8 cellular contexts compared by ENCODE assay signal in genomic region chr17:40485851-40486512, GRCh38. TPM values are rescaled to one million over a fixed set of nuclear protein-coding genes. Genes with fewer than 3 reads are reported as not detected.
DNase-seq lines count a peak whose midpoint lies in the region; ATAC-seq, FAIRE-seq and TF ChIP-seq lines count a peak whose summit lies in the region.

No MANE protein-coding gene starts in this region.

- no peaks in the 10 kb centered on the region for H3K27me3 ChIP-seq in CD8-positive, alpha-beta T cell (ENCODE audit: insufficient read depth, low read length)
- H3K27me3 ChIP-seq in astrocyte (ENCODE audit: insufficient read depth, low read length) (no peaks in the 10 kb centered on the region), HepG2 (ENCODE audit: control insufficient read depth in 1 of 2, insufficient read depth in 2 of 2, low read length in 2 of 2) (no peaks in the 10 kb centered on the region)

- TF ChIP-seq RAD21 in HepG2 (CRISPR knock-in tag; IDR thresholded peaks at IDR 0.05) = no peak

- H3K4me3 ChIP-seq in CD8-positive, alpha-beta T cell (ENCODE audit: low read depth, low read length) = no peak overlapping the region
- H3K4me3 ChIP-seq in astrocyte (ENCODE audit: insufficient read depth, low read depth, low read length) = peak overlapping the region; percentile 27
- no peak overlapping the region for H3K4me3 ChIP-seq in HepG2 (replicated peaks in 1 of 3; ENCODE audit: insufficient read depth in 1 of 3, low read depth in 2 of 3, low read length in 3 of 3)

- H3K27ac Mint-ChIP-seq in CD8-positive, alpha-beta T cell = no peak overlapping the region
- H3K27ac Mint-ChIP-seq in astrocyte (ENCODE audit: unreplicated experiment) = peak overlapping the region; percentile 97

- no peaks in the 10 kb centered on the region for H3K36me3 Mint-ChIP-seq in CD8-positive, alpha-beta T cell
- no peaks in the 10 kb centered on the region for H3K36me3 Mint-ChIP-seq in astrocyte (ENCODE audit: low read depth, unreplicated experiment)

- no peaks in the 10 kb centered on the region for H4K20me1 ChIP-seq in astrocyte (ENCODE audit: insufficient read depth, low read length)
- H4K20me1 ChIP-seq in HepG2 (ENCODE audit: insufficient read depth, low read length) = no peaks in the 10 kb centered on the region

- H3K4me1 ChIP-seq in CD8-positive, alpha-beta T cell (ENCODE audit: insufficient read depth, low read length) = peaks cover 33% of the 10 kb centered on the region
- peaks cover 42% of the 10 kb centered on the region for H3K4me1 ChIP-seq in astrocyte (ENCODE audit: insufficient read depth, low read length)
- H3K4me1 ChIP-seq in HepG2 (ENCODE audit: insufficient read depth, low read length) = peaks cover 57% of the 10 kb centered on the region

- TF ChIP-seq EP300 in HepG2 (IDR thresholded peaks at IDR 0.05; ENCODE audit: low read depth in 2 of 2, low read length in 2 of 2) (peak in 1 of 2 experiments; percentile 43; a peak in 1 of 4 replicates), HepG2 (CRISPR knock-in tag; IDR thresholded peaks at IDR 0.05; ENCODE audit: borderline replicate concordance) (no peak)

- no peaks in the 10 kb centered on the region for H3K9me3 ChIP-seq in CD8-positive, alpha-beta T cell (ENCODE audit: low read length)
- H3K9me3 ChIP-seq in astrocyte (ENCODE audit: insufficient read depth, low read depth, low read length) = no peaks in the 10 kb centered on the region
- H3K9me3 ChIP-seq in HepG2 (ENCODE audit: low read length) = no peaks in the 10 kb centered on the region

- peaks cover 57% of the 10 kb centered on the region for H3K4me1 Mint-ChIP-seq in CD8-positive, alpha-beta T cell (ENCODE audit: low read depth)
- peaks cover 40% of the 10 kb centered on the region for H3K4me1 Mint-ChIP-seq in astrocyte (ENCODE audit: low read depth, unreplicated experiment)

- FAIRE-seq in astrocyte (lab: Jason Lieb, UNC) = peak; percentile 98
- peak; percentile 21 for FAIRE-seq in HepG2 (lab: Jason Lieb, UNC)

- no peak overlapping the region for H3K4me3 Mint-ChIP-seq in CD8-positive, alpha-beta T cell
- H3K4me3 Mint-ChIP-seq in astrocyte (ENCODE audit: unreplicated experiment) = no peak overlapping the region

- WGBS in HepG2 (ENCODE audit: low lambda C conversion rate) = 10% methylated on average over 16 of the region's 17 CpGs

- H2AFZ ChIP-seq in astrocyte (ENCODE audit: low read depth, low read length) (no peak overlapping the region), HepG2 (ENCODE audit: low read length) (no peak overlapping the region)

- H3K4me2 ChIP-seq in astrocyte (ENCODE audit: low read length) (peak overlapping the region; percentile 86), HepG2 (ENCODE audit: low read depth, low read length) (no peak overlapping the region; the same call in 1 of the 2 replicates)

- TF ChIP-seq POLR2A in HepG2 (IDR thresholded peaks at IDR 0.05; ENCODE audit: insufficient read depth in 1 of 2, low read depth in 2 of 2, low read length in 2 of 2) = no peak

- no peaks in the 10 kb centered on the region for H3K79me2 ChIP-seq in astrocyte (ENCODE audit: insufficient read depth, low read length)
- no peaks in the 10 kb centered on the region for H3K79me2 ChIP-seq in HepG2 (ENCODE audit: insufficient read depth, low read length)

- peak in 1 of 7 experiments; percentile 33 for DNase-seq in CD8-positive, alpha-beta T cell
- peak; percentile 55 to 71 for DNase-seq in NOMO-1 (lab: John Stamatoyannopoulos, UW; ENCODE audit: unreplicated experiment in 2 of 2)
- peak; percentile 99 for DNase-seq in astrocyte (ENCODE audit: low read depth)
- peak; percentile 86 for DNase-seq in HepG2 (ENCODE audit: low spot score)
- DNase-seq in anterior cingulate cortex (lab: John Stamatoyannopoulos, UW) = no peak
- DNase-seq in NCI-H345 (lab: John Stamatoyannopoulos, UW) = no peak
- DNase-seq in NCI-H1694 treated with DMSO at 0.1 percent for 48 hours (lab: John Stamatoyannopoulos, UW) = no peak
- no peak for DNase-seq in NCI-H1417 treated with DMSO at 0.1 percent for 48 hours (lab: John Stamatoyannopoulos, UW)

- ATAC-seq in CD8-positive, alpha-beta T cell = peak; percentile 58
- ATAC-seq in HepG2 = peak; percentile 34

- no peak for TF ChIP-seq CTCF in CD8-positive, alpha-beta T cell (IDR thresholded peaks at IDR 0.05)
- TF ChIP-seq CTCF in astrocyte (IDR thresholded peaks at IDR 0.05; ENCODE audit: insufficient read depth, low read depth, low read length) = no peak
- no peak for TF ChIP-seq CTCF in HepG2 (CRISPR knock-in tag; IDR thresholded peaks at IDR 0.05)

- no peak overlapping the region for H3K27ac ChIP-seq in CD8-positive, alpha-beta T cell (ENCODE audit: low read depth, low read length)
- peak overlapping the region; percentile 96 for H3K27ac ChIP-seq in astrocyte (ENCODE audit: low read depth, low read length)
- no peak overlapping the region for H3K27ac ChIP-seq in HepG2 (ENCODE audit: extremely low read length, insufficient read depth, low read length)

- H3K9ac ChIP-seq in astrocyte (ENCODE audit: low read length) (peak overlapping the region; percentile 82), HepG2 (ENCODE audit: insufficient read depth, low read depth, low read length) (no peak overlapping the region)

- H3K9me3 Mint-ChIP-seq in CD8-positive, alpha-beta T cell = no peaks in the 10 kb centered on the region
- no peaks in the 10 kb centered on the region for H3K9me3 Mint-ChIP-seq in astrocyte (ENCODE audit: unreplicated experiment)

- H3K27me3 Mint-ChIP-seq in CD8-positive, alpha-beta T cell (ENCODE audit: low read depth) = no peaks in the 10 kb centered on the region
- no peaks in the 10 kb centered on the region for H3K27me3 Mint-ChIP-seq in astrocyte (ENCODE audit: low read depth, unreplicated experiment)

- intact Hi-C loops in CD8-positive, alpha-beta T cell (cut with DNase I, micrococcal nuclease) = no loop called here
- intact Hi-C loops in HepG2 (cut with micrococcal nuclease; ENCODE audit: unreplicated experiment) = no loop called here

- no peaks in the 10 kb centered on the region for H3K36me3 ChIP-seq in CD8-positive, alpha-beta T cell (ENCODE audit: insufficient read depth, low read length)
- no peaks in the 10 kb centered on the region for H3K36me3 ChIP-seq in astrocyte (ENCODE audit: insufficient read depth, low read length)
- H3K36me3 ChIP-seq in HepG2 (replicated peaks in 1 of 2; ENCODE audit: control insufficient read depth in 1 of 2, insufficient read depth in 2 of 2, low read length in 2 of 2) = no peaks in the 10 kb centered on the region

- no TSS peak for BruUV-seq in HepG2 (replicated peaks; lab: Mats Ljungman, UMichigan)

- CTCF ChIA-PET in CD8-positive, alpha-beta T cell (lab: Charles Lee) = interaction anchor here (2.1 to 2.7 kb wide), 3 partner anchors 10 to 47 kb away, joined by 4 to 14 read pairs (median 8); no protein-coding TSS in a partner anchor
- CTCF ChIA-PET in HepG2 (lab: Yijun Ruan, JAX; ENCODE audit: low intra/inter-chr PET ratio, low total read pairs) = no interaction called here

- POLR2A ChIA-PET in CD8-positive, alpha-beta T cell (lab: Charles Lee) = interaction anchor here (0.6 to 1.6 kb wide), 2 partner anchors 13 to 68 kb away, joined by 3 to 5 read pairs; partner anchors contain the start of gene TOP2A
- POLR2A ChIA-PET in HepG2 (lab: Yijun Ruan, JAX) = interaction anchor here (1.0 to 1.4 kb wide), 2 partner anchors 9 to 63 kb away, joined by 3 read pairs; no protein-coding TSS in a partner anchor

- in situ Hi-C loops in HepG2 (cut with HindIII; ENCODE audit: extremely low pct_ligation_motif_present, low pct_unique_long_range_greater_than_20kb) = no loop called here

RNA-seq across cellular contexts. Expression of gene TNS4, which starts 15.4 kb away (rescaled TPM):
- total RNA-seq in CD8-positive, alpha-beta T cell = 1 to 10 TPM; 1.9 to 2.9 TPM
- total RNA-seq in astrocyte (not detected in 2 replicates), HepG2 (2016; rRNA removed; fragmentation: Illumina TruSeq; extraction: Trizol) (0.58 TPM in 2 replicates)
- total RNA-seq in HepG2 (2016; cell fraction: cytosol; rRNA removed; fragmentation: Illumina TruSeq; extraction: Trizol; ENCODE audit: low read depth) = 0.18 and 0.20 TPM in 2 replicates
- 0.32 and 0.51 TPM in 2 replicates for total RNA-seq in HepG2 (2016; cell fraction: insoluble cytoplasmic fraction; rRNA removed; fragmentation: Illumina TruSeq; extraction: Trizol)
- total RNA-seq in HepG2 (2016; cell fraction: membrane; rRNA removed; fragmentation: Illumina TruSeq; extraction: Trizol) = 0.31 and 0.38 TPM in 2 replicates
- total RNA-seq in HepG2 (2016; cell fraction: nucleus; rRNA removed; fragmentation: Illumina TruSeq; extraction: Trizol) = 0.37 and 1.3 TPM in 2 replicates
- polyA plus RNA-seq in HepG2 (2011; rRNA removed) = 1.7 and 2.1 TPM in 2 replicates
- polyA plus RNA-seq in HepG2 (2011; cell fraction: cytosol; rRNA removed) = 0.69 and 1.3 TPM in 2 replicates
- 7.1 and 10.8 TPM in 2 replicates for polyA plus RNA-seq in HepG2 (2011; cell fraction: nucleus; rRNA removed)
- 0.37 and 0.42 TPM in 2 replicates for polyA plus RNA-seq in HepG2 (2012)
- 0.20 and 0.22 TPM in 2 replicates for polyA plus RNA-seq in HepG2 (2016; cell fraction: cytosol; fragmentation: Illumina TruSeq; extraction: Trizol; ENCODE audit: low read depth)
- 1.3 and 2.3 TPM in 2 replicates for polyA plus RNA-seq in HepG2 (2016; cell fraction: insoluble cytoplasmic fraction; fragmentation: Illumina TruSeq; extraction: Trizol; ENCODE audit: low read depth)
- 0.34 and 0.72 TPM in 2 replicates for polyA plus RNA-seq in HepG2 (2016; cell fraction: membrane; fragmentation: Illumina TruSeq; extraction: Trizol; ENCODE audit: low read depth)
- 4.4 and 6.8 TPM in 2 replicates for polyA plus RNA-seq in HepG2 (2016; cell fraction: nucleus; fragmentation: Illumina TruSeq; extraction: Trizol; ENCODE audit: insufficient read depth, low read depth)
- polyA minus RNA-seq in HepG2 (2011; rRNA and poly(A)+ RNA removed; ENCODE audit: low replicate concordance) = 7.4 and 24.1 TPM in 2 replicates
- polyA minus RNA-seq in HepG2 (2011; cell fraction: cytosol; rRNA and poly(A)+ RNA removed) = 2.6 and 3.7 TPM in 2 replicates
- polyA minus RNA-seq in HepG2 (2011; cell fraction: nucleus; rRNA and poly(A)+ RNA removed) = 4.0 and 6.1 TPM in 2 replicates

RNA-seq across cellular contexts. Expression of gene IGFBP4, which starts 42.7 kb away (rescaled TPM):
- total RNA-seq in CD8-positive, alpha-beta T cell = 1 to 10 TPM; 5.1 to 5.2 TPM
- 134 and 142 TPM in 2 replicates for total RNA-seq in astrocyte
- 4.1 and 4.9 TPM in 2 replicates for total RNA-seq in HepG2 (2016; rRNA removed; fragmentation: Illumina TruSeq; extraction: Trizol)
- 3.4 and 4.0 TPM in 2 replicates for total RNA-seq in HepG2 (2016; cell fraction: cytosol; rRNA removed; fragmentation: Illumina TruSeq; extraction: Trizol; ENCODE audit: low read depth)
- 3.5 and 4.8 TPM in 2 replicates for total RNA-seq in HepG2 (2016; cell fraction: insoluble cytoplasmic fraction; rRNA removed; fragmentation: Illumina TruSeq; extraction: Trizol)
- 10.9 and 13.2 TPM in 2 replicates for total RNA-seq in HepG2 (2016; cell fraction: membrane; rRNA removed; fragmentation: Illumina TruSeq; extraction: Trizol)
- 10.1 and 10.9 TPM in 2 replicates for total RNA-seq in HepG2 (2016; cell fraction: nucleus; rRNA removed; fragmentation: Illumina TruSeq; extraction: Trizol)
- polyA plus RNA-seq in HepG2 (2011; rRNA removed) = 43.6 and 49.0 TPM in 2 replicates
- polyA plus RNA-seq in HepG2 (2011; cell fraction: cytosol; rRNA removed) = 42.1 and 55.6 TPM in 2 replicates
- polyA plus RNA-seq in HepG2 (2011; cell fraction: nucleus; rRNA removed) = 26.0 and 26.1 TPM in 2 replicates
- 23.1 and 40.9 TPM in 2 replicates for polyA plus RNA-seq in HepG2 (2012)
- 11.4 and 15.1 TPM in 2 replicates for polyA plus RNA-seq in HepG2 (2016; cell fraction: cytosol; fragmentation: Illumina TruSeq; extraction: Trizol; ENCODE audit: low read depth)
- 10.4 and 12.4 TPM in 2 replicates for polyA plus RNA-seq in HepG2 (2016; cell fraction: insoluble cytoplasmic fraction; fragmentation: Illumina TruSeq; extraction: Trizol; ENCODE audit: low read depth)
- 18.8 and 25.1 TPM in 2 replicates for polyA plus RNA-seq in HepG2 (2016; cell fraction: membrane; fragmentation: Illumina TruSeq; extraction: Trizol; ENCODE audit: low read depth)
- polyA plus RNA-seq in HepG2 (2016; cell fraction: nucleus; fragmentation: Illumina TruSeq; extraction: Trizol; ENCODE audit: insufficient read depth, low read depth) = 24.8 and 29.0 TPM in 2 replicates
- 0.19 and 99.5 TPM in 2 replicates for polyA minus RNA-seq in HepG2 (2011; rRNA and poly(A)+ RNA removed; ENCODE audit: low replicate concordance)
- polyA minus RNA-seq in HepG2 (2011; cell fraction: cytosol; rRNA and poly(A)+ RNA removed) = 36.8 and 40.1 TPM in 2 replicates
- 12.3 and 12.9 TPM in 2 replicates for polyA minus RNA-seq in HepG2 (2011; cell fraction: nucleus; rRNA and poly(A)+ RNA removed)

Comparison
In these comparisons a context has a peak if more than half of its experiments do, and no peak if none do; other contexts are left out.
1. DNase-seq: peak in NOMO-1 (2 of 2), astrocyte (single experiment) and HepG2 (single experiment); none in anterior cingulate cortex (0 of 58), NCI-H345 (single experiment), NCI-H1694 treated with DMSO at 0.1 percent for 48 hours (single experiment) and NCI-H1417 treated with DMSO at 0.1 percent for 48 hours (single experiment).